ENCODE assay signal across 20 cellular contexts in the genomic region with DNA sequence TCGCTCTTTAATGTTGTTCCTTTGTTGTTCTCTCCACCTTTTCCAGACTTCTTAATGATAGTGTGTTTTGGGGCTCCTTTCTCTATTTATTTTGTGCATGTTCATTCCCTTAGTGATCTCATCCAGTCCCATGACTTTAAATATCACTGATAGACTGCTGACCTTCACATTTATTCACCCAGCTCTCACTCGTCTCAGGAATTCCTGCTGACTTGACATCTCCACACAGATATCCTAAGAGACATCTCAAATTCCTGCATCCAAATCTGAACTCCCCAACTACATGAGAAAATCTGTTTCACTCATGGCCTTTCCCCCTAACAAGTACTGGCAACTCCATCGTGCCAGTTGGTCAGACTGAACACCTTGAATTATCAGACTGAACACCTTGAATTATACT.
DNase-seq lines count a peak whose midpoint lies in the region; ATAC-seq, FAIRE-seq and TF ChIP-seq lines count a peak whose summit lies in the region.
"Had no signal": no experiment of that assay in that cellular context is flagged by ENCODE, and none has a peak within 500 bp of the region (broad histone marks: within the 10 kb centered on the region; RNA-seq: fewer than 3 reads in every experiment).

No MANE protein-coding gene starts in this region.

- no TSS peak for BruUV-seq in IMR-90 (replicated peaks; lab: Mats Ljungman, UMichigan)

- H3K4ac ChIP-seq in IMR-90 (ENCODE audit: low read depth, low read length) = no peak overlapping the region

- no peak for ATAC-seq in IMR-90 (ENCODE audit: low read depth)
- ATAC-seq: HCT116 had no signal

- H4K8ac ChIP-seq in IMR-90 (ENCODE audit: low read depth in 2 of 2, low read length in 2 of 2) = no peak overlapping the region

- TF ChIP-seq RAD21 in IMR-90 (IDR thresholded peaks at IDR 0.05; ENCODE audit: low read length) = no peak

- peaks cover 8% of the 10 kb centered on the region for H3K27me3 Mint-ChIP-seq in dendritic cell treated with granulocyte-macrophage colony-stimulating factor and Interleukin-4, amounts not matched to agents 40 ng/mL and 50 ng/mL, for 4 days
- peaks cover 9% of the 10 kb centered on the region for H3K27me3 Mint-ChIP-seq in activated naive CD4-positive, alpha-beta T cell treated with anti-CD3 and anti-CD28 coated beads for 36 hours (ENCODE audit: low read depth)
- H3K27me3 Mint-ChIP-seq in activated T-helper 2 cell treated with anti-CD3 and anti-CD28 coated beads, Interferon-gamma antibody, Interleukin-2, Interleukin-4, amounts not matched to agents 10 μg/mL and 5 μg/mL and 100 μg/mL, durations not matched to agents 14 hours and 24 hours and 36 hours (ENCODE audit: low read depth) = peaks cover 2% of the 10 kb centered on the region

- H3K27ac Mint-ChIP-seq in dendritic cell treated with granulocyte-macrophage colony-stimulating factor and Interleukin-4, amounts not matched to agents 40 ng/mL and 50 ng/mL, for 4 days = peak overlapping the region; percentile 33
- H3K27ac Mint-ChIP-seq in activated naive CD4-positive, alpha-beta T cell treated with anti-CD3 and anti-CD28 coated beads for 36 hours = no peak overlapping the region
- H3K27ac Mint-ChIP-seq in activated T-helper 2 cell treated with anti-CD3 and anti-CD28 coated beads, Interferon-gamma antibody, Interleukin-2, Interleukin-4, amounts not matched to agents 10 μg/mL and 5 μg/mL and 100 μg/mL, durations not matched to agents 14 hours and 24 hours and 36 hours = no peak overlapping the region
- H3K27ac Mint-ChIP-seq: CD4-positive, alpha-beta memory T cell had no signal

- FAIRE-seq in GM12892 (lab: Jason Lieb, UNC) = peak; percentile 38
- FAIRE-seq: D721Med, G401.6, GM12891, GM19239, HTR-8/SVneo had no signal

- no peak overlapping the region for H4K5ac ChIP-seq in IMR-90 (ENCODE audit: low read depth, low read length)

- no peak overlapping the region for H4K91ac ChIP-seq in IMR-90 (ENCODE audit: insufficient read depth, low read depth, low read length)

- in situ Hi-C loops in IMR-90 (cut with MboI; ENCODE audit: low sequenced_read_pairs) = loop anchor here (25.0 kb wide), 1 partner anchor 325 kb away; no protein-coding TSS in a partner anchor

- no peak overlapping the region for H2BK120ac ChIP-seq in IMR-90 (ENCODE audit: low read depth, low read length)

- H3K4me2 ChIP-seq in IMR-90 (ENCODE audit: low read depth, low read length) = no peak overlapping the region
- peak overlapping the region; percentile 52 for H3K4me2 ChIP-seq in parathyroid adenoma (ENCODE audit: low read length)

- H2AFZ ChIP-seq in IMR-90 (replicated peaks; ENCODE audit: low read length, poor library complexity) (no peak overlapping the region), parathyroid adenoma (peak overlapping the region; percentile 55)

- no peak overlapping the region for H2AK5ac ChIP-seq in IMR-90 (ENCODE audit: low read depth, low read length)

- no peak overlapping the region for H3K4me3 ChIP-seq in IMR-90 (ENCODE audit: insufficient read depth, low read depth, low read length)
- no peak overlapping the region for H3K4me3 ChIP-seq in parathyroid adenoma (ENCODE audit: low read depth, low read length)
- H3K4me3 ChIP-seq in esophagus squamous epithelium = no peak overlapping the region

- TF ChIP-seq POLR2A in GM12892 (IDR thresholded peaks at IDR 0.05; ENCODE audit: low read depth, low read length) (no peak), IMR-90 (IDR thresholded peaks at IDR 0.05; ENCODE audit: low read depth, low read length) (no peak), esophagus squamous epithelium (IDR thresholded peaks at IDR 0.05) (no peak)

- no peak overlapping the region for H3K9ac ChIP-seq in IMR-90 (ENCODE audit: low read depth, low read length)
- H3K9ac ChIP-seq in parathyroid adenoma = no peak overlapping the region

- peaks cover 96% of the 10 kb centered on the region for H3K36me3 Mint-ChIP-seq in dendritic cell treated with granulocyte-macrophage colony-stimulating factor and Interleukin-4, amounts not matched to agents 40 ng/mL and 50 ng/mL, for 4 days (ENCODE audit: low read depth)
- H3K36me3 Mint-ChIP-seq in activated naive CD4-positive, alpha-beta T cell treated with anti-CD3 and anti-CD28 coated beads for 36 hours (ENCODE audit: low read depth) = no peaks in the 10 kb centered on the region
- H3K36me3 Mint-ChIP-seq in activated T-helper 2 cell treated with anti-CD3 and anti-CD28 coated beads, Interferon-gamma antibody, Interleukin-2, Interleukin-4, amounts not matched to agents 10 μg/mL and 5 μg/mL and 100 μg/mL, durations not matched to agents 14 hours and 24 hours and 36 hours (ENCODE audit: low read depth) = no peaks in the 10 kb centered on the region
- H3K36me3 Mint-ChIP-seq: CD4-positive, alpha-beta memory T cell had no signal

- H4K20me1 ChIP-seq in IMR-90 (ENCODE audit: insufficient read depth, low read length) = no peaks in the 10 kb centered on the region

- H3K4me3 Mint-ChIP-seq in dendritic cell treated with granulocyte-macrophage colony-stimulating factor and Interleukin-4, amounts not matched to agents 40 ng/mL and 50 ng/mL, for 4 days = no peak overlapping the region
- no peak overlapping the region for H3K4me3 Mint-ChIP-seq in activated naive CD4-positive, alpha-beta T cell treated with anti-CD3 and anti-CD28 coated beads for 36 hours
- no peak overlapping the region for H3K4me3 Mint-ChIP-seq in activated T-helper 2 cell treated with anti-CD3 and anti-CD28 coated beads, Interferon-gamma antibody, Interleukin-2, Interleukin-4, amounts not matched to agents 10 μg/mL and 5 μg/mL and 100 μg/mL, durations not matched to agents 14 hours and 24 hours and 36 hours (ENCODE audit: low read depth)
- H3K4me3 Mint-ChIP-seq: CD4-positive, alpha-beta memory T cell had no signal

- no peak overlapping the region for H2BK5ac ChIP-seq in IMR-90 (ENCODE audit: low read depth, low read length, poor library complexity, severe bottlenecking)

- no peak overlapping the region for H3K18ac ChIP-seq in IMR-90 (ENCODE audit: low read depth, low read length)

- no peak overlapping the region for H3K23ac ChIP-seq in IMR-90 (ENCODE audit: low read depth, low read length)

- peaks cover 21% of the 10 kb centered on the region for H3K4me1 Mint-ChIP-seq in dendritic cell treated with granulocyte-macrophage colony-stimulating factor and Interleukin-4, amounts not matched to agents 40 ng/mL and 50 ng/mL, for 4 days (ENCODE audit: low read depth)
- H3K4me1 Mint-ChIP-seq in activated naive CD4-positive, alpha-beta T cell treated with anti-CD3 and anti-CD28 coated beads for 36 hours (ENCODE audit: low read depth) = no peaks in the 10 kb centered on the region
- H3K4me1 Mint-ChIP-seq in activated T-helper 2 cell treated with anti-CD3 and anti-CD28 coated beads, Interferon-gamma antibody, Interleukin-2, Interleukin-4, amounts not matched to agents 10 μg/mL and 5 μg/mL and 100 μg/mL, durations not matched to agents 14 hours and 24 hours and 36 hours (ENCODE audit: low read depth) = no peaks in the 10 kb centered on the region
- H3K4me1 Mint-ChIP-seq: CD4-positive, alpha-beta memory T cell had no signal

- no peak overlapping the region for H2BK15ac ChIP-seq in IMR-90 (ENCODE audit: low read depth, low read length)

- no peaks in the 10 kb centered on the region for H3K9me1 ChIP-seq in IMR-90 (ENCODE audit: insufficient read depth, low read length)

- CTCF ChIA-PET in IMR-90 (lab: Yijun Ruan, JAX) = no interaction called here
- CTCF ChIA-PET in activated naive CD4-positive, alpha-beta T cell treated with anti-CD3 and anti-CD28 coated beads for 36 hours (lab: Charles Lee) = no interaction called here

- dilution Hi-C loops in IMR-90 (cut with HindIII; ENCODE audit: low sequenced_read_pairs, unreplicated experiment) = no loop called here

- no peak for DNase-seq in GM12892 (ENCODE audit: insufficient read length)
- no peak for DNase-seq in IMR-90
- no peak for DNase-seq in activated naive CD4-positive, alpha-beta T cell treated with anti-CD3 and anti-CD28 coated beads for 36 hours
- DNase-seq in esophagus squamous epithelium (lab: John Stamatoyannopoulos, UW) = no peak
- DNase-seq in activated T-helper 2 cell treated with anti-CD3 and anti-CD28 coated beads, Interferon-gamma antibody, Interleukin-2, Interleukin-4, amounts not matched to agents 10 μg/mL and 5 μg/mL and 100 μg/mL, durations not matched to agents 14 hours and 24 hours and 36 hours (ENCODE audit: low spot score) = no peak
- DNase-seq: BE2C; CD4-positive, alpha-beta memory T cell; COR-L47; DMS153; DMS79 treated with DMSO at 0.1 percent for 48 hours; EL had no signal

- H3K9me3 Mint-ChIP-seq in dendritic cell treated with granulocyte-macrophage colony-stimulating factor and Interleukin-4, amounts not matched to agents 40 ng/mL and 50 ng/mL, for 4 days = peaks cover 11% of the 10 kb centered on the region
- no peaks in the 10 kb centered on the region for H3K9me3 Mint-ChIP-seq in activated naive CD4-positive, alpha-beta T cell treated with anti-CD3 and anti-CD28 coated beads for 36 hours
- no peaks in the 10 kb centered on the region for H3K9me3 Mint-ChIP-seq in activated T-helper 2 cell treated with anti-CD3 and anti-CD28 coated beads, Interferon-gamma antibody, Interleukin-2, Interleukin-4, amounts not matched to agents 10 μg/mL and 5 μg/mL and 100 μg/mL, durations not matched to agents 14 hours and 24 hours and 36 hours

- H3K4me1 ChIP-seq in IMR-90 (ENCODE audit: control insufficient read depth, insufficient read depth, low read length) (peaks cover 2% of the 10 kb centered on the region), parathyroid adenoma (peaks cover 7% of the 10 kb centered on the region), esophagus squamous epithelium (no peaks in the 10 kb centered on the region)
- H3K4me1 ChIP-seq: BE2C had no signal

- H3K27ac ChIP-seq in IMR-90 (ENCODE audit: insufficient read depth, low read length) (no peak overlapping the region), parathyroid adenoma (peak overlapping the region; percentile 42), esophagus squamous epithelium (no peak overlapping the region)
- H3K27ac ChIP-seq: C4-2B had no signal

- H3K56ac ChIP-seq in IMR-90 (ENCODE audit: extremely low read depth, insufficient read depth, low read length) = no peak overlapping the region

- WGBS in IMR-90 (ENCODE audit: extremely low coverage in 2 of 2, insufficient read length in 1 of 2), 2 experiments = 92% methylated on average over 2 of the region's 3 CpGs; no CpG with 5 or more reads in 1 of the 2 experiments
- WGBS in esophagus squamous epithelium, 2 donors = 84 to 86% methylated on average over 3 of the region's 3 CpGs

- no peaks in the 10 kb centered on the region for H3K79me1 ChIP-seq in IMR-90 (ENCODE audit: low read depth in 1 of 2, low read length in 2 of 2)

- H3K9me3 ChIP-seq in IMR-90 (ENCODE audit: control insufficient read depth, insufficient read depth, low read length) (no peaks in the 10 kb centered on the region), parathyroid adenoma (ENCODE audit: control insufficient read depth, low read length) (no peaks in the 10 kb centered on the region), esophagus squamous epithelium (no peaks in the 10 kb centered on the region)
- H3K9me3 ChIP-seq: BE2C had no signal

- intact Hi-C loops in IMR-90 (cut with micrococcal nuclease) = no loop called here
- intact Hi-C loops in dendritic cell treated with granulocyte-macrophage colony-stimulating factor and Interleukin-4, amounts not matched to agents 40 ng/mL and 50 ng/mL, for 4 days (cut with micrococcal nuclease) = no loop called here
- intact Hi-C loops in activated naive CD4-positive, alpha-beta T cell treated with anti-CD3 and anti-CD28 coated beads for 36 hours (cut with micrococcal nuclease) = no loop called here
- intact Hi-C loops in esophagus squamous epithelium (cut with DNase I) = no loop called here
- intact Hi-C loops in activated T-helper 2 cell treated with anti-CD3 and anti-CD28 coated beads, Interferon-gamma antibody, Interleukin-2, Interleukin-4, amounts not matched to agents 10 μg/mL and 5 μg/mL and 100 μg/mL, durations not matched to agents 14 hours and 24 hours and 36 hours (cut with micrococcal nuclease) = no loop called here

- TF ChIP-seq CTCF in IMR-90 (conservative IDR thresholded peaks at IDR 0.05; ENCODE audit: low read depth, low read length) = no peak
- TF ChIP-seq CTCF in parathyroid adenoma (IDR thresholded peaks at IDR 0.05) = no peak
- no peak for TF ChIP-seq CTCF in esophagus squamous epithelium (IDR thresholded peaks at IDR 0.05)

- no peak overlapping the region for H3K14ac ChIP-seq in IMR-90 (replicated peaks; ENCODE audit: low read depth, low read length)

- POLR2A ChIA-PET in IMR-90 (lab: Charles Lee; ENCODE audit: unreplicated experiment) = no interaction called here

- H3K79me2 ChIP-seq in parathyroid adenoma = no peaks in the 10 kb centered on the region

- H2AK9ac ChIP-seq in IMR-90 (replicated peaks; ENCODE audit: low read depth, low read length, poor library complexity) = no peak overlapping the region

- H3K36me3 ChIP-seq in IMR-90 (ENCODE audit: control insufficient read depth, insufficient read depth, low read length) = peaks cover 2% of the 10 kb centered on the region
- peaks cover 3% of the 10 kb centered on the region for H3K36me3 ChIP-seq in parathyroid adenoma (ENCODE audit: control insufficient read depth, insufficient read depth, low read length)
- H3K36me3 ChIP-seq in esophagus squamous epithelium = peaks cover 0 to 88% (median 0%) of the 10 kb centered on the region in 3 donors
- H3K36me3 ChIP-seq: BE2C had no signal

- no peak overlapping the region for H2BK20ac ChIP-seq in IMR-90 (ENCODE audit: low read depth, low read length)

- H3K27me3 ChIP-seq in IMR-90 (ENCODE audit: control insufficient read depth, insufficient read depth, low read length) (no peaks in the 10 kb centered on the region), parathyroid adenoma (ENCODE audit: control insufficient read depth, insufficient read depth, low read length) (no peaks in the 10 kb centered on the region), esophagus squamous epithelium (no peaks in the 10 kb centered on the region)
- H3K27me3 ChIP-seq: BE2C had no signal
